Comparison of ENCODE assay signal across 9 cellular contexts in the genomic region with DNA sequence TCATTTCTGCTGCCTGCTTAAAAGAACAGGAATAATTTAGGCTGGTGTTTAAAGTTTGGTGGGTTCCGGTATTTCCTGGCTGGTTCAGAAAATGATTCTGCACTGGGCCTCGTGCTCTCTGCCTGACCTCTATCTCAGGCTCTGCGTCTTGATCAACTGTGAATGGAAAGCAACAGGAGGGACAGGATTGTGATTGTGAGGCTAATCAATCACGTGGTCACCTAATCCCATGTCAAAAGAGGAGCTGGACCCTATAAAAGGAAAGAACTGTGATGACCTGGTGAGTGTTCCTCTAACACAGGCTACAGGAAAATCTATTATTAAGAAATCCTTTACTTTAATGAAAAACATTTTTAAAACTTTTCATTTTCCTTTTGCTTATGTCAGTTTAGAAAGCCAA. TPM values are rescaled to one million over a fixed set of nuclear protein-coding genes. Genes with fewer than 3 reads are reported as not detected.
DNase-seq lines count a peak whose midpoint lies in the region; ATAC-seq, FAIRE-seq and TF ChIP-seq lines count a peak whose summit lies in the region.
"Had no signal": no experiment of that assay in that cellular context is flagged by ENCODE, and none has a peak within 500 bp of the region (broad histone marks: within the 10 kb centered on the region; RNA-seq: fewer than 3 reads in every experiment).

A gene with protein sequence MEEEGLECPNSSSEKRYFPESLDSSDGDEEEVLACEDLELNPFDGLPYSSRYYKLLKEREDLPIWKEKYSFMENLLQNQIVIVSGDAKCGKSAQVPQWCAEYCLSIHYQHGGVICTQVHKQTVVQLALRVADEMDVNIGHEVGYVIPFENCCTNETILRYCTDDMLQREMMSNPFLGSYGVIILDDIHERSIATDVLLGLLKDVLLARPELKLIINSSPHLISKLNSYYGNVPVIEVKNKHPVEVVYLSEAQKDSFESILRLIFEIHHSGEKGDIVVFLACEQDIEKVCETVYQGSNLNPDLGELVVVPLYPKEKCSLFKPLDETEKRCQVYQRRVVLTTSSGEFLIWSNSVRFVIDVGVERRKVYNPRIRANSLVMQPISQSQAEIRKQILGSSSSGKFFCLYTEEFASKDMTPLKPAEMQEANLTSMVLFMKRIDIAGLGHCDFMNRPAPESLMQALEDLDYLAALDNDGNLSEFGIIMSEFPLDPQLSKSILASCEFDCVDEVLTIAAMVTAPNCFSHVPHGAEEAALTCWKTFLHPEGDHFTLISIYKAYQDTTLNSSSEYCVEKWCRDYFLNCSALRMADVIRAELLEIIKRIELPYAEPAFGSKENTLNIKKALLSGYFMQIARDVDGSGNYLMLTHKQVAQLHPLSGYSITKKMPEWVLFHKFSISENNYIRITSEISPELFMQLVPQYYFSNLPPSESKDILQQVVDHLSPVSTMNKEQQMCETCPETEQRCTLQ (minus strand): TSS at position 101 of the 400 bp plus-strand sequence. CDS start 468 bp downstream, outside the sequence.

- H3K27me3 ChIP-seq in adrenal gland = no peaks in the 10 kb centered on the region
- H3K27me3 ChIP-seq in right cardiac atrium (ENCODE audit: control insufficient read depth, insufficient read depth) = no peaks in the 10 kb centered on the region
- H3K27me3 ChIP-seq in pancreas = no peaks in the 10 kb centered on the region
- H3K27me3 ChIP-seq in brain microvascular endothelial cell (replicated peaks) = no peaks in the 10 kb centered on the region

- TF ChIP-seq CTCF in adrenal gland (IDR thresholded peaks at IDR 0.05) (no peak), pancreas (IDR thresholded peaks at IDR 0.05) (no peak), brain microvascular endothelial cell (IDR thresholded peaks at IDR 0.05; ENCODE audit: low read depth, low read length, missing control alignments) (no peak)

- no peaks in the 10 kb centered on the region for H3K9me3 ChIP-seq in adrenal gland (replicated peaks in 1 of 3)
- H3K9me3 ChIP-seq in right cardiac atrium (ENCODE audit: control insufficient read depth, low read length) = no peaks in the 10 kb centered on the region
- H3K9me3 ChIP-seq in pancreas = no peaks in the 10 kb centered on the region

- ATAC-seq in right cardiac atrium = peak; percentile 32 to 45
- ATAC-seq in pancreas = peak in 1 of 4 donors; percentile 21
- ATAC-seq in GM18907 (IDR thresholded peaks at IDR 0.05; ENCODE audit: unreplicated experiment) = no peak
- no peak for ATAC-seq in GM21381 (IDR thresholded peaks at IDR 0.05; ENCODE audit: unreplicated experiment)

- H3K36me3 ChIP-seq in adrenal gland (replicated peaks in 1 of 2) (no peaks in the 10 kb centered on the region), pancreas (no peaks in the 10 kb centered on the region), brain microvascular endothelial cell (replicated peaks) (no peaks in the 10 kb centered on the region)

- no peak for FAIRE-seq in pancreas (lab: Jason Lieb, UNC)

- peak within 1 kb of the TSS; percentile 3 to 81 (median 63) for H3K27ac ChIP-seq in adrenal gland
- H3K27ac ChIP-seq in right cardiac atrium (ENCODE audit: low read length) = peak within 1 kb of the TSS; percentile 58
- H3K27ac ChIP-seq in pancreas = peak within 1 kb of the TSS in 2 of 4 donors; percentile 53 to 62
- no peak within 1 kb of the TSS for H3K27ac ChIP-seq in brain microvascular endothelial cell

- in situ Hi-C loops in brain microvascular endothelial cell (cut with HindIII; ENCODE audit: low pct_ligation_motif_present, low sequenced_read_pairs) = no loop called here

- no peak for DNase-seq in H4 (ENCODE audit: low spot score)
- DNase-seq in adrenal gland = peak in 3 of 7 donors; percentile 5 to 28 (median 17)
- no peak for DNase-seq in right cardiac atrium
- no peak for DNase-seq in pancreas
- DNase-seq in NCI-H2107 treated with DMSO at 0.1 percent for 48 hours (lab: John Stamatoyannopoulos, UW; ENCODE audit: unreplicated experiment) = no peak
- no peak for DNase-seq in brain microvascular endothelial cell
- DNase-seq: NCI-H2081 treated with DMSO at 0.1 percent for 48 hours had no signal

- H3K4me1 ChIP-seq in adrenal gland (replicated peaks in 1 of 2) = peaks cover 0 to 20% of the 10 kb centered on the region in 2 donors
- peaks cover 10% of the 10 kb centered on the region for H3K4me1 ChIP-seq in right cardiac atrium (ENCODE audit: control insufficient read depth, insufficient read depth, low read length)
- H3K4me1 ChIP-seq in pancreas = peaks cover 0 to 33% (median 16%) of the 10 kb centered on the region in 3 donors

- H3K4me3 ChIP-seq in adrenal gland (no peak within 1 kb of the TSS), right cardiac atrium (ENCODE audit: low read length) (peak within 1 kb of the TSS; percentile 15), pancreas (no peak within 1 kb of the TSS), brain microvascular endothelial cell (ENCODE audit: low read depth, low read length) (no peak within 1 kb of the TSS)

- WGBS in adrenal gland, 4 donors = 35 to 60% (median 47%) methylated on average over 4 of the region's 4 CpGs
- 47% methylated on average over 4 of the region's 4 CpGs for WGBS in right cardiac atrium
- 38 to 39% methylated on average over 4 of the region's 4 CpGs for WGBS in pancreas, 2 donors

- intact Hi-C loops in adrenal gland (cut with DNase I) (no loop called here), right cardiac atrium (cut with DNase I) (no loop called here), pancreas (cut with DNase I) (no loop called here)

- no peak for TF ChIP-seq POLR2A in adrenal gland (IDR thresholded peaks at IDR 0.05)

RNA-seq across cellular contexts. Expression of the gene that starts here (rescaled TPM):
- total RNA-seq in H4 (2014; rRNA removed; shearing (Covaris generic)) = 68.3 and 82.1 TPM in 2 replicates
- total RNA-seq in adrenal gland (10 to 100 TPM; 22.0 to 48.4 (median 40.8) TPM), right cardiac atrium (10 to 100 TPM; 35.6 to 42.5 (median 36.2) TPM), pancreas (10 to 100 TPM; 17.2 to 33.1 (median 24.9) TPM)
- polyA plus RNA-seq in adrenal gland (10 to 100 TPM; 24.5 to 40.1 (median 28.1) TPM), right cardiac atrium (23.3 TPM), pancreas (10 to 100 TPM; 16.9 to 18.6 TPM)

Comparison
In these comparisons a context has a peak if more than half of its experiments do, and no peak if none do; other contexts are left out.
1. ATAC-seq: peak in right cardiac atrium (2 of 2); none in GM18907 (single experiment) and GM21381 (single experiment).